Comparison of ENCODE assay signal across 8 cellular contexts in genomic region chr22:33921576-33922181, GRCh38. TPM values are rescaled to one million over a fixed set of nuclear protein-coding genes. Genes with fewer than 3 reads are reported as not detected.
DNase-seq lines count a peak whose midpoint lies in the region; ATAC-seq and TF ChIP-seq lines count a peak whose summit lies in the region.

No MANE protein-coding gene starts in this region.

- TF ChIP-seq POLR2A in tibial nerve (IDR thresholded peaks at IDR 0.05), result peak in 1 of 2 donors; percentile 17

- H3K27me3 Mint-ChIP-seq in Caco-2 (ENCODE audit: insufficient read depth, unreplicated experiment), result peaks cover 29% of the 10 kb centered on the region

- TF ChIP-seq CTCF in Caco-2 (IDR thresholded peaks at IDR 0.05; ENCODE audit: insufficient read depth in 1 of 2, low read depth in 1 of 2, low read length in 1 of 2, severe bottlenecking in 1 of 2, unreplicated experiment in 1 of 2) (no peak), fibroblast of mammary gland (conservative IDR thresholded peaks at IDR 0.05; ENCODE audit: control insufficient read depth, insufficient read depth, low read depth, low read length) (no peak), tibial nerve (IDR thresholded peaks at IDR 0.05) (no peak)

- peak overlapping the region; percentile 63 for H3K9ac ChIP-seq in muscle layer of colon (ENCODE audit: low read length)

- no peaks in the 10 kb centered on the region for H3K9me3 Mint-ChIP-seq in Caco-2 (ENCODE audit: unreplicated experiment)

- H3K27ac Mint-ChIP-seq in Caco-2 (ENCODE audit: unreplicated experiment), result no peak overlapping the region

- peaks cover 6% of the 10 kb centered on the region for H3K4me1 Mint-ChIP-seq in Caco-2 (ENCODE audit: low read depth, unreplicated experiment)

- BruUV-seq in Caco-2 (replicated peaks; lab: Mats Ljungman, UMichigan), result no TSS peak

- H3K36me3 ChIP-seq in Caco-2 (ENCODE audit: control insufficient read depth, insufficient read depth, low read length), result no peaks in the 10 kb centered on the region
- H3K36me3 ChIP-seq in muscle layer of colon (ENCODE audit: insufficient read depth, low read length), result no peaks in the 10 kb centered on the region
- no peaks in the 10 kb centered on the region for H3K36me3 ChIP-seq in tibial nerve

- H3K4me1 ChIP-seq in Caco-2 (no peaks in the 10 kb centered on the region; the same call in 1 of the 2 replicates), muscle layer of colon (ENCODE audit: insufficient read depth, low read length) (peaks cover 38% of the 10 kb centered on the region), tibial nerve (peaks cover 0 to 41% (median 7%) of the 10 kb centered on the region in 4 donors)

- no peak for TF ChIP-seq EP300 in tibial nerve (IDR thresholded peaks at IDR 0.05)

- peak overlapping the region; percentile 77 for H3K27ac ChIP-seq in muscle layer of colon (ENCODE audit: low read depth, low read length)
- H3K27ac ChIP-seq in tibial nerve, result peak overlapping the region; percentile 78 to 95 (median 84)

- no peaks in the 10 kb centered on the region for H3K36me3 Mint-ChIP-seq in Caco-2 (ENCODE audit: insufficient read depth, unreplicated experiment)

- H3K4me3 Mint-ChIP-seq in Caco-2 (ENCODE audit: unreplicated experiment), result peak overlapping the region; percentile 86

- H3K9me3 ChIP-seq in Caco-2 (no peaks in the 10 kb centered on the region), muscle layer of colon (ENCODE audit: low read length) (no peaks in the 10 kb centered on the region), tibial nerve (no peaks in the 10 kb centered on the region)

- H3K4me3 ChIP-seq in Caco-2 (ENCODE audit: low read depth, low read length) (peak overlapping the region; percentile 65), fibroblast of mammary gland (ENCODE audit: control insufficient read depth, low read depth, low read length) (peak overlapping the region; percentile 59), muscle layer of colon (ENCODE audit: low read depth in 1 of 2, low read length in 2 of 2) (peak overlapping the region; percentile 53 to 92), tibial nerve (peak overlapping the region; percentile 49 to 89 (median 71))

- POLR2A ChIA-PET in Caco-2 (lab: Charles Lee), result interaction anchor here (0.7 kb wide), 1 partner anchor 421 kb away, joined by 3 read pairs; no protein-coding TSS in a partner anchor

- ATAC-seq in HG03378 (IDR thresholded peaks at IDR 0.05; ENCODE audit: unreplicated experiment) (no peak), GM19351 (IDR thresholded peaks at IDR 0.05; ENCODE audit: unreplicated experiment) (no peak)

- H3K27me3 ChIP-seq in Caco-2 (replicated peaks; ENCODE audit: control insufficient read depth, insufficient read depth, low read length) (peaks cover 2% of the 10 kb centered on the region; the same call in 1 of the 2 replicates), muscle layer of colon (ENCODE audit: control insufficient read depth in 1 of 2, insufficient read depth in 2 of 2, low read length in 2 of 2) (no peaks in the 10 kb centered on the region), tibial nerve (no peaks in the 10 kb centered on the region)

- CTCF ChIA-PET in Caco-2 (lab: Charles Lee), result interaction anchor here (1.6 kb wide), 1 partner anchor 619 kb away, joined by 3 read pairs; no protein-coding TSS in a partner anchor

- peak; percentile 60 to 61 for DNase-seq in Caco-2
- peak; percentile 26 for DNase-seq in M059J (ENCODE audit: low read depth)
- peak; percentile 57 for DNase-seq in activated CD8-positive, alpha-beta memory T cell treated with anti-CD3 and anti-CD28 coated beads, Interleukin-2, amount 50 U/mL, for 48 hours
- DNase-seq in fibroblast of mammary gland (ENCODE audit: low read depth), result peak; percentile 47
- peak; percentile 33 to 68 for DNase-seq in tibial nerve (ENCODE audit: low spot score in 2 of 2)

- intact Hi-C loops in Caco-2 (cut with micrococcal nuclease; ENCODE audit: unreplicated experiment), result loop anchor here (2.0 kb wide), 1 partner anchor 183 kb away; no protein-coding TSS in a partner anchor

- 1 to 6% methylated on average over 30 to 37 of the region's 37 CpGs for WGBS in tibial nerve, 2 donors

RNA-seq across cellular contexts. Expression of gene LARGE1, which starts 1.4 kb away (rescaled TPM):
- total RNA-seq in Caco-2 (2022) (3.2 and 5.8 TPM in 2 replicates), tibial nerve (10 to 100 TPM; 24.9 to 51.0 (median 32.7) TPM)
- total RNA-seq in M059J (2014; rRNA removed; shearing (Covaris generic)), result 1.2 and 3.4 TPM in 2 replicates
